Comparison of ENCODE assay signal across 8 cellular contexts in the genomic region with DNA sequence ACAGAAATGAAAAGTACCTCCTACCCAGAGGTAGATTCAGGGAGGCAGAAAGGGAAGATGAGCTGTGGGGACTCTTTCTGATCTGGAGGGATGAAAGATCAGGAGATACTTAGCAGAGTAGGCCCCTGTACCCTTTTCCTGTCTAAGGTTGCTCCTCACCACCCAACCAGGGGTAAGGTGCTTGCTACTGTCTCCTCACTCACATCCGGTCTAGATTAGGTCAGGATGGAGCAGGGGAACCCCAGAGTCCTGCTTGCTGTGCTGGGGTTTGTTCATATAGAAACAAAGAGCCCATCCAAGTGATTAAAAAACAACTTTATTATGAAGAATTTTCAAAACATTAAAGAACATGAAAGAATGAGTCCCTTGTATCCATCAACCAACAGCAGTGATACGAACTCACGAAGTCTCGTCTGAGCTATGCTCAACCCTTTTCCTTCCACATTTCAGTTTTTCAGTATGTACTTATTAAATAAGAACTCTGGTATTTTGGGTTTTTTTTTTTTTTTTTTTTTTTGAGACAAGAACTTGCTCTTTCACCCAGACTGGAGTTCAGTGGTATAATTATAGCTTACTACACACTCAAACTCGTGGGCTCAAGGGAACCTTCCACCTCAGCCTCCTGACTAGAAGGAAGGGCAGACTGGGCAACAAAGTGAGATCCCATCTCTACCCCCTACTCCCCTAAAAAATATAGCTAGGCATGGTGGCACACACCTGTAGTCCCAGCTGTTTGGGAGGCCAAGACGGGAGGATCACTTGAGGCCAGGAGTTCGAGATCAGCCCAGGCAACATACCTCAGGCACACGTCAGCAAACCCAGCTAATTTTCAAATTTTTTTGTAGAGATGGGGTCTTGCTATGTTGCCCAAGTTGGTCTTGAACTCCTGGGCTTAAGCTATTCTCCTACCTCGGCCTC. TPM values are rescaled to one million over a fixed set of nuclear protein-coding genes. Genes with fewer than 3 reads are reported as not detected.
DNase-seq lines count a peak whose midpoint lies in the region; ATAC-seq and TF ChIP-seq lines count a peak whose summit lies in the region.

No MANE protein-coding gene starts in this region.

- H3K36me3 Mint-ChIP-seq in CD4-positive, CD25-positive, alpha-beta regulatory T cell: peaks cover 7% of the 10 kb centered on the region
- peaks cover 22% of the 10 kb centered on the region for H3K36me3 Mint-ChIP-seq in central memory CD8-positive, alpha-beta T cell (ENCODE audit: insufficient read depth)
- peaks cover 17 to 39% of the 10 kb centered on the region in 2 donors for H3K36me3 Mint-ChIP-seq in stimulated activated naive B cell treated with anti-CD40 and anti-IgM and Interleukin-4, amounts not matched to agents 10 μg/mL and 1 μg/mL and 100 μg/mL, for 72 hours
- no peaks in the 10 kb centered on the region for H3K36me3 Mint-ChIP-seq in type B pancreatic cell

- H2AFZ ChIP-seq in GM23248: no peak overlapping the region

- H3K4me3 ChIP-seq in CD4-positive, CD25-positive, alpha-beta regulatory T cell (ENCODE audit: low read depth, low read length): peak overlapping the region; percentile 89
- H3K4me3 ChIP-seq in GM23248 (peak overlapping the region; percentile 96), right atrium auricular region (no peak overlapping the region), colonic mucosa (no peak overlapping the region)

- DNase-seq in CD4-positive, CD25-positive, alpha-beta regulatory T cell: peak; percentile 60 to 88 (median 63)
- DNase-seq in GM23248: no peak
- DNase-seq in T-helper 1 cell: peak; percentile 44 to 87 (median 54)
- peak in 1 of 2 donors; percentile 61 for DNase-seq in central memory CD8-positive, alpha-beta T cell (ENCODE audit: low spot score in 2 of 2)
- peak; percentile 79 for DNase-seq in stimulated activated naive B cell treated with anti-CD40 and anti-IgM and Interleukin-4, amounts not matched to agents 10 μg/mL and 1 μg/mL and 100 μg/mL, for 72 hours
- DNase-seq in type B pancreatic cell (ENCODE audit: extremely low spot score, unreplicated experiment): no peak
- DNase-seq in right atrium auricular region (ENCODE audit: low spot score): no peak
- no peak for DNase-seq in colonic mucosa

- H3K4me3 Mint-ChIP-seq in CD4-positive, CD25-positive, alpha-beta regulatory T cell: peak overlapping the region; percentile 99 to 100 (median 100)
- H3K4me3 Mint-ChIP-seq in central memory CD8-positive, alpha-beta T cell: peak overlapping the region; percentile 98
- peak overlapping the region; percentile 96 to 100 for H3K4me3 Mint-ChIP-seq in stimulated activated naive B cell treated with anti-CD40 and anti-IgM and Interleukin-4, amounts not matched to agents 10 μg/mL and 1 μg/mL and 100 μg/mL, for 72 hours
- no peak overlapping the region for H3K4me3 Mint-ChIP-seq in type B pancreatic cell

- H3K36me3 ChIP-seq in CD4-positive, CD25-positive, alpha-beta regulatory T cell (ENCODE audit: control insufficient read depth, insufficient read depth, low read length): no peaks in the 10 kb centered on the region
- peaks cover 12% of the 10 kb centered on the region for H3K36me3 ChIP-seq in GM23248 (ENCODE audit: low read depth)
- no peaks in the 10 kb centered on the region for H3K36me3 ChIP-seq in right atrium auricular region
- H3K36me3 ChIP-seq in colonic mucosa: no peaks in the 10 kb centered on the region

- H3K27ac ChIP-seq in CD4-positive, CD25-positive, alpha-beta regulatory T cell (ENCODE audit: insufficient read depth, low read length, poor library complexity, severe bottlenecking): peak overlapping the region; percentile 96
- 0 out of 2 replicates have a peak overlapping the region, but pooled peaks have one; percentile 5 for H3K27ac ChIP-seq in GM23248
- no peak overlapping the region for H3K27ac ChIP-seq in right atrium auricular region
- no peak overlapping the region for H3K27ac ChIP-seq in colonic mucosa

- H3K27ac Mint-ChIP-seq in CD4-positive, CD25-positive, alpha-beta regulatory T cell: peak overlapping the region; percentile 97 to 100 (median 99)
- peak overlapping the region; percentile 97 for H3K27ac Mint-ChIP-seq in central memory CD8-positive, alpha-beta T cell (ENCODE audit: low read depth)
- peak overlapping the region; percentile 99 for H3K27ac Mint-ChIP-seq in stimulated activated naive B cell treated with anti-CD40 and anti-IgM and Interleukin-4, amounts not matched to agents 10 μg/mL and 1 μg/mL and 100 μg/mL, for 72 hours
- H3K27ac Mint-ChIP-seq in type B pancreatic cell: no peak overlapping the region

- H4K20me1 ChIP-seq in GM23248 (ENCODE audit: insufficient read depth): 0 out of 2 replicates have a peak, but pooled peaks cover 5% of the 10 kb centered on the region

- peak overlapping the region; percentile 94 for H3K9ac ChIP-seq in GM23248
- no peak overlapping the region for H3K9ac ChIP-seq in colonic mucosa (ENCODE audit: low read depth in 2 of 2, low read length in 2 of 2)

- H3K4me1 Mint-ChIP-seq in CD4-positive, CD25-positive, alpha-beta regulatory T cell: peaks cover 32 to 85% (median 62%) of the 10 kb centered on the region in 4 donors
- H3K4me1 Mint-ChIP-seq in central memory CD8-positive, alpha-beta T cell: peaks cover 54% of the 10 kb centered on the region
- peaks cover 51 to 78% of the 10 kb centered on the region in 2 donors for H3K4me1 Mint-ChIP-seq in stimulated activated naive B cell treated with anti-CD40 and anti-IgM and Interleukin-4, amounts not matched to agents 10 μg/mL and 1 μg/mL and 100 μg/mL, for 72 hours
- peaks cover 16% of the 10 kb centered on the region for H3K4me1 Mint-ChIP-seq in type B pancreatic cell (ENCODE audit: unreplicated experiment)

- ATAC-seq in CD4-positive, CD25-positive, alpha-beta regulatory T cell (ENCODE audit: low read depth in 2 of 2): peak; percentile 38 to 54
- ATAC-seq in central memory CD8-positive, alpha-beta T cell (replicated peaks; ENCODE audit: extremely low read depth, poor library complexity, severe bottlenecking): peak; percentile 59
- peak; percentile 66 for ATAC-seq in stimulated activated naive B cell treated with anti-CD40 and anti-IgM and Interleukin-4, amounts not matched to agents 10 μg/mL and 1 μg/mL and 100 μg/mL, for 72 hours (replicated peaks)

- H3K9me3 Mint-ChIP-seq in CD4-positive, CD25-positive, alpha-beta regulatory T cell: peaks cover 0 to 1% (median 0%) of the 10 kb centered on the region in 7 donors
- H3K9me3 Mint-ChIP-seq in central memory CD8-positive, alpha-beta T cell: no peaks in the 10 kb centered on the region
- H3K9me3 Mint-ChIP-seq in stimulated activated naive B cell treated with anti-CD40 and anti-IgM and Interleukin-4, amounts not matched to agents 10 μg/mL and 1 μg/mL and 100 μg/mL, for 72 hours: no peaks in the 10 kb centered on the region
- no peaks in the 10 kb centered on the region for H3K9me3 Mint-ChIP-seq in type B pancreatic cell

- H3K4me1 ChIP-seq in CD4-positive, CD25-positive, alpha-beta regulatory T cell (ENCODE audit: control insufficient read depth, insufficient read depth, low read length, poor library complexity, severe bottlenecking): peaks cover 85% of the 10 kb centered on the region
- H3K4me1 ChIP-seq in GM23248 (ENCODE audit: insufficient read depth) (peaks cover 24% of the 10 kb centered on the region), right atrium auricular region (peaks cover 0 to 28% of the 10 kb centered on the region in 2 donors), colonic mucosa (no peaks in the 10 kb centered on the region)

- WGBS in GM23248 (ENCODE audit: low coverage in 1 of 2, low lambda C conversion rate in 2 of 2, missing lambda C conversion rate in 2 of 2), 2 experiments: 79% methylated on average over 9 of the region's 9 CpGs

- H3K9me3 ChIP-seq in CD4-positive, CD25-positive, alpha-beta regulatory T cell (ENCODE audit: control insufficient read depth in 2 of 2, low read length in 2 of 2): no peaks in the 10 kb centered on the region
- no peaks in the 10 kb centered on the region for H3K9me3 ChIP-seq in GM23248 (ENCODE audit: low read depth)
- no peaks in the 10 kb centered on the region for H3K9me3 ChIP-seq in right atrium auricular region
- no peaks in the 10 kb centered on the region for H3K9me3 ChIP-seq in colonic mucosa

- TF ChIP-seq CTCF in type B pancreatic cell (conservative IDR thresholded peaks at IDR 0.05) (no peak), right atrium auricular region (IDR thresholded peaks at IDR 0.05) (no peak), colonic mucosa (IDR thresholded peaks at IDR 0.05) (no peak)

- H3K4me2 ChIP-seq in GM23248 (ENCODE audit: unreplicated experiment): peak overlapping the region; percentile 94

- peaks cover 78% of the 10 kb centered on the region for H3K79me2 ChIP-seq in GM23248 (ENCODE audit: insufficient read depth)

- peaks cover 8% of the 10 kb centered on the region for H3F3A ChIP-seq in GM23248 (ENCODE audit: insufficient read depth)

- in situ Hi-C loops in GM23248 (cut with MboI): no loop called here

- intact Hi-C loops in colonic mucosa (cut with DNase I): no loop called here

- H3K27me3 ChIP-seq in CD4-positive, CD25-positive, alpha-beta regulatory T cell (ENCODE audit: control insufficient read depth, insufficient read depth, low read length): no peaks in the 10 kb centered on the region
- H3K27me3 ChIP-seq in GM23248 (replicated peaks; ENCODE audit: insufficient read depth) (no peaks in the 10 kb centered on the region), right atrium auricular region (no peaks in the 10 kb centered on the region), colonic mucosa (no peaks in the 10 kb centered on the region)

- H3K27me3 Mint-ChIP-seq in CD4-positive, CD25-positive, alpha-beta regulatory T cell: peaks cover 4% of the 10 kb centered on the region
- no peaks in the 10 kb centered on the region for H3K27me3 Mint-ChIP-seq in central memory CD8-positive, alpha-beta T cell
- H3K27me3 Mint-ChIP-seq in stimulated activated naive B cell treated with anti-CD40 and anti-IgM and Interleukin-4, amounts not matched to agents 10 μg/mL and 1 μg/mL and 100 μg/mL, for 72 hours: no peaks in the 10 kb centered on the region
- H3K27me3 Mint-ChIP-seq in type B pancreatic cell: peaks cover 4% of the 10 kb centered on the region

- H3K9me2 ChIP-seq in GM23248 (ENCODE audit: insufficient read depth): no peaks in the 10 kb centered on the region

RNA-seq across cellular contexts. Expression of a gene that starts 3.1 kb away (rescaled TPM):
- total RNA-seq in CD4-positive, CD25-positive, alpha-beta regulatory T cell: 65.0 TPM
- polyA plus RNA-seq in CD4-positive, CD25-positive, alpha-beta regulatory T cell: 10 to 100 TPM; 14.5 to 18.3 (median 16.6) TPM
- 51.2 and 61.1 TPM in 2 replicates for total RNA-seq in GM23248 (2014; rRNA removed; shearing (Covaris generic))
- 16.1 and 17.7 TPM in 2 replicates for polyA plus RNA-seq in GM23248 (2016; fragmentation: Nextera tagmentation; extraction: Ambion mirVana)
- total RNA-seq in type B pancreatic cell (ENCODE audit: low replicate concordance) (15.9 and 19.8 TPM in 2 replicates), right atrium auricular region (10 to 100 TPM in 1 of 2 donors, 1 to 10 TPM in 1; 5.8 to 11.2 TPM), colonic mucosa (10 to 100 TPM; 28.5 to 28.7 TPM)

RNA-seq across cellular contexts. Expression of a gene that starts 28.5 kb away (rescaled TPM):
- total RNA-seq in CD4-positive, CD25-positive, alpha-beta regulatory T cell: 36.4 TPM
- polyA plus RNA-seq in CD4-positive, CD25-positive, alpha-beta regulatory T cell: 10 to 100 TPM; 22.0 to 30.8 (median 27.0) TPM
- 310 and 329 TPM in 2 replicates for total RNA-seq in GM23248 (2014; rRNA removed; shearing (Covaris generic))
- 298 and 303 TPM in 2 replicates for polyA plus RNA-seq in GM23248 (2016; fragmentation: Nextera tagmentation; extraction: Ambion mirVana)
- 66.7 and 72.4 TPM in 2 replicates for total RNA-seq in type B pancreatic cell (ENCODE audit: low replicate concordance)
- 10 to 100 TPM; 48.7 to 77.5 TPM for total RNA-seq in right atrium auricular region
- total RNA-seq in colonic mucosa: 10 to 100 TPM; 44.0 to 54.8 TPM

Comparison
In these comparisons a context has a peak if more than half of its experiments do, and no peak if none do; other contexts are left out.
1. DNase-seq: peak in CD4-positive, CD25-positive, alpha-beta regulatory T cell (3 of 3), T-helper 1 cell (5 of 5) and stimulated activated naive B cell treated with anti-CD40 and anti-IgM and Interleukin-4, amounts not matched to agents 10 μg/mL and 1 μg/mL and 100 μg/mL, for 72 hours (single experiment); none in GM23248 (single experiment), type B pancreatic cell (single experiment), right atrium auricular region (single experiment) and colonic mucosa (single experiment).
2. H3K27ac ChIP-seq: peak in CD4-positive, CD25-positive, alpha-beta regulatory T cell (single experiment) and GM23248 (single experiment); none in right atrium auricular region (0 of 2) and colonic mucosa (single experiment).
3. H3K4me3 ChIP-seq: peak in CD4-positive, CD25-positive, alpha-beta regulatory T cell (single experiment) and GM23248 (single experiment); none in right atrium auricular region (0 of 2) and colonic mucosa (single experiment).
4. Peak in every context shown above with its lines, with median percentiles within 50 percentile points of each other: ATAC-seq.